8 cellular contexts compared by ENCODE assay signal in the genomic region with DNA sequence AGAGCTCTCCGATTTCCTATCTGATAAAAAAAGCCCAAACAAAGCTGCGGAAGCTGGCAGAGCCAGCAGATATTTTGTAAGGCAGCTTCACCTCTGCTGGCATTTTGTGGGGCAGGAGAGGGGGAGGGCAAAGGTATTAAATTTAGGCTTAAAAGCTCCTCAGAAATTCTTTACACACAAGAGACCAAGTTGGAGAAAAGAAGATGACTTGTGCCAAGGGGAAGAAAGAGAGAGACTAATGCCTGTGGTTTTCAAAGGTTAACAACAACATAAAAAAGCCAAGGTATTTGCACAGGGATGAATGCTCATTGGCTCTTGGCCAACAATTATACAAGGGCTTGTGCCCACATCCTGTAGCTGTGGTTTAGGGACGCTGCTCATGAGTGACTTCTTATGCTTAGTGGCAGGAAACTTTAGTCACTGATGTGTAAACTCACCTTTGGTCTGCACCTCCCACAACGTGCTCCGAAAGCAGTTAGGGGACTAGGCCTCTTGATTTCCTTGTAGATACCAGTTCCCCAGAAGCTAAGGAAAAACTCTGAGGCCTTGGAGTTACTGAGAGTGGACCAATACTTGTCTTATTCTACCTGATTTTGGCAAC.
DNase-seq lines count a peak whose midpoint lies in the region; ATAC-seq and TF ChIP-seq lines count a peak whose summit lies in the region.

No MANE protein-coding gene starts in this region.

- no peak overlapping the region for H3K4me3 ChIP-seq in BJ (ENCODE audit: low read depth, low read length)

- no peak for TF ChIP-seq CTCF in BJ (IDR thresholded peaks at IDR 0.05; ENCODE audit: insufficient read depth, low read depth, low read length)

- CTCF ChIA-PET in BJ (lab: Yijun Ruan, JAX), result interaction anchor here (1.2 kb wide), 1 partner anchor 10 kb away, joined by 3 read pairs; no protein-coding TSS in a partner anchor

- no peaks in the 10 kb centered on the region for H3K27me3 ChIP-seq in BJ (ENCODE audit: control insufficient read depth, insufficient read depth, low read length)

- POLR2A ChIA-PET in BJ (lab: Charles Lee), result no interaction called here

- DNase-seq in BJ (ENCODE audit: low read depth) (peak; percentile 36), NCI-H748 treated with DMSO at 0.1 percent for 48 hours (lab: John Stamatoyannopoulos, UW) (peak; percentile 84), germinal center (ENCODE audit: low spot score) (peak; percentile 74), ecto neural progenitor cell (ENCODE audit: low spot score) (no peak)
- DNase-seq in activated CD8-positive, alpha-beta memory T cell treated with anti-CD3 and anti-CD28 coated beads, Interleukin-2, amount 50 U/mL, for 1 hour (ENCODE audit: extremely low read depth), result peak; percentile 51
- DNase-seq in stimulated activated CD4-positive, alpha-beta T cell treated with anti-CD3 and anti-CD28 coated beads, TNF-alpha, amount 100 ng/mL, for 4 hours (ENCODE audit: low read depth in 3 of 3), result peak in 2 of 3 experiments; percentile 60 to 71

- ATAC-seq in GM19372 (IDR thresholded peaks at IDR 0.05; ENCODE audit: low read depth, unreplicated experiment) (peak; percentile 100), HG03457 (IDR thresholded peaks at IDR 0.05; ENCODE audit: unreplicated experiment) (peak; percentile 100)

- no peaks in the 10 kb centered on the region for H3K36me3 ChIP-seq in BJ (ENCODE audit: control insufficient read depth, insufficient read depth, low read length)
